In genomic region chr19:33310606-33311325, GRCh38 we compare ENCODE assay signal across 1 cellular context.
TF ChIP-seq lines count a peak whose summit lies in the region.

No MANE protein-coding gene starts in this region.

TF ChIP-seq in GM23338, 12 proteins besides CTCF, POLR2A, EP300 and RAD21 (continued from another document):
- TF ChIP-seq ZNF462 (CRISPR knock-in tag; IDR thresholded peaks at IDR 0.05) (no peak), ZNF331 (CRISPR knock-in tag; IDR thresholded peaks at IDR 0.05; ENCODE audit: low read depth) (no peak), CREB1 (CRISPR knock-in tag; IDR thresholded peaks at IDR 0.05; ENCODE audit: low read depth) (no peak), ETS1 (IDR thresholded peaks at IDR 0.05) (no peak), EZH2 (IDR thresholded peaks at IDR 0.05; ENCODE audit: low read depth, unreplicated experiment) (no peak), EZH2phosphoT487 (IDR thresholded peaks at IDR 0.05; ENCODE audit: unreplicated experiment) (no peak), ZNF114 (CRISPR knock-in tag; IDR thresholded peaks at IDR 0.05) (no peak), POLR2AphosphoS5 (IDR thresholded peaks at IDR 0.05; ENCODE audit: low read depth) (no peak), NANOG (IDR thresholded peaks at IDR 0.05; ENCODE audit: borderline replicate concordance) (no peak), STAT1 (IDR thresholded peaks at IDR 0.05; ENCODE audit: unreplicated experiment) (no peak)
